8 cellular contexts compared by ENCODE assay signal in genomic region chr10:113453351-113453750, GRCh38.
"Had no signal": no experiment of that assay in that cellular context is flagged by ENCODE, and none has a peak within 500 bp of the region (broad histone marks: within the 10 kb centered on the region; RNA-seq: fewer than 3 reads in every experiment).

No MANE protein-coding gene starts in this region.

- H3K36me3 ChIP-seq: HAP-1 had no signal

- H3K9me3 Mint-ChIP-seq: GM23338, HFFc6 had no signal

- H3K4me3 Mint-ChIP-seq: GM23338, H9, HFFc6 had no signal

- H3K4me3 ChIP-seq: GM23248, GM23338, HAP-1 had no signal

- H3K27ac ChIP-seq: GM23248 had no signal

- ATAC-seq: GM23338 had no signal

- H3K4me2 ChIP-seq: GM23338 had no signal

- H3K9me3 ChIP-seq: HAP-1 had no signal

- DNase-seq: GM23248, GOT3, H7, H9, HCEC 1CT, HFFc6 had no signal

- H3K9ac ChIP-seq: GM23248 had no signal

- H3K4me1 ChIP-seq: HAP-1 had no signal

- H3K27ac Mint-ChIP-seq: GM23338, H9, HFFc6 had no signal

- H2AFZ ChIP-seq: GM23248 had no signal
